Comparison of ENCODE assay signal across 18 cellular contexts in the genomic region with DNA sequence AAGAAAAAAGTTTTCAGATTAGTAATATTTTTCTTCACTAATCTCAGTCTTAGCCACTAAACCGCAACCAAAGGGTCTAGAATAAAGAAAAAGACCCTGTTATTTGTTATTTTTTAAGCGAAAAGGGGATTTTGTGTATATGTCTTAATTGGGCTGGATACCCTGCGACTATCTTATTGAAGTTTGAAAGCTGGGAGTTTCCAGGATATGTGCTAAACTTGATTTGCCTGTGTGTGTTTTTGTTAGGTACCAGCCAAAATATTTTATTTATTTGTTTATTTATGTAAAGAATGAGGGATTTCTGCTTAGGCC. TPM values are rescaled to one million over a fixed set of nuclear protein-coding genes. Genes with fewer than 3 reads are reported as not detected.
DNase-seq lines count a peak whose midpoint lies in the region; ATAC-seq, FAIRE-seq and TF ChIP-seq lines count a peak whose summit lies in the region.
"Had no signal": no experiment of that assay in that cellular context is flagged by ENCODE, and none has a peak within 500 bp of the region (broad histone marks: within the 10 kb centered on the region; RNA-seq: fewer than 3 reads in every experiment).

No MANE protein-coding gene starts in this region.

- H4K20me1 ChIP-seq in BLaER1 treated with 17β-estradiol and CSF1 and Interleukin-3, amounts not matched to agents 10 nM and 100 nM, result no peaks in the 10 kb centered on the region
- H4K20me1 ChIP-seq in OCI-LY3 (ENCODE audit: insufficient read depth, low read length) (no peaks in the 10 kb centered on the region), K562 (replicated peaks; ENCODE audit: control insufficient read depth, insufficient read depth, low read length) (no peaks in the 10 kb centered on the region)

- intact Hi-C loops in K562 (cut with micrococcal nuclease), result loop anchor here (2.0 kb wide), 1 partner anchor 25 kb away; no protein-coding TSS in a partner anchor

- in situ Hi-C loops in K562 (cut with MboI), result no loop called here

- no peaks in the 10 kb centered on the region for H3K36me3 Mint-ChIP-seq in T-helper 2 cell treated with Interferon-gamma antibody and Interleukin-4, amounts not matched to agents 5 μg/mL and 100 μg/mL, for 36 hours (ENCODE audit: low read depth)
- H3K36me3 Mint-ChIP-seq: CD14-positive monocyte; CD4-positive, alpha-beta memory T cell had no signal

- BruUV-seq in K562 (replicated peaks; lab: Mats Ljungman, UMichigan), result no TSS peak

- WGBS in K562 (ENCODE audit: insufficient coverage, low coverage, missing lambda C conversion rate), result 11% methylated on average over 3 of the region's 3 CpGs

- peaks cover 34 to 63% (median 52%) of the 10 kb centered on the region in 10 experiments for H3K4me1 ChIP-seq in BLaER1 treated with 17β-estradiol and CSF1 and Interleukin-3, amounts not matched to agents 10 nM and 100 nM
- peaks cover 73% of the 10 kb centered on the region for H3K4me1 ChIP-seq in OCI-LY3 (ENCODE audit: low read length)
- peaks cover 6 to 56% of the 10 kb centered on the region in 2 experiments; a peak in 4 of 5 replicates for H3K4me1 ChIP-seq in K562 (replicated peaks in 1 of 2; ENCODE audit: control insufficient read depth in 2 of 2, insufficient read depth in 2 of 2, low read length in 2 of 2)
- H3K4me1 ChIP-seq in thoracic aorta (ENCODE audit: control insufficient read depth in 1 of 2, low read depth in 2 of 2), result peaks cover 7 to 15% of the 10 kb centered on the region in 2 donors
- H3K4me1 ChIP-seq: HAP-1 had no signal

- TF ChIP-seq POLR2A in K562 (conservative IDR thresholded peaks at IDR 0.05), result no peak

- H2AFZ ChIP-seq in OCI-LY3 (ENCODE audit: low read depth, low read length), result no peak overlapping the region
- H2AFZ ChIP-seq in K562 (ENCODE audit: low read depth, low read length), result peak overlapping the region; percentile 73
- H2AFZ ChIP-seq: GM23248 had no signal

- no peaks in the 10 kb centered on the region for H3K36me3 ChIP-seq in BLaER1 treated with 17β-estradiol and CSF1 and Interleukin-3, amounts not matched to agents 10 nM and 100 nM
- peaks cover under 1% of the 10 kb centered on the region for H3K36me3 ChIP-seq in OCI-LY3 (replicated peaks; ENCODE audit: low read depth, low read length)
- no peaks in the 10 kb centered on the region for H3K36me3 ChIP-seq in K562 (ENCODE audit: control insufficient read depth, insufficient read depth, low read length)
- H3K36me3 ChIP-seq in thoracic aorta, result no peaks in the 10 kb centered on the region
- H3K36me3 ChIP-seq: HAP-1 had no signal

- POLR2A ChIA-PET in K562 (lab: Yijun Ruan, JAX), result interaction anchor here (0.6 to 1.3 kb wide), 7 partner anchors 9 to 36 kb away, joined by 3 to 4 read pairs (median 3); no protein-coding TSS in a partner anchor

- peaks cover 17% of the 10 kb centered on the region for H3K4me1 Mint-ChIP-seq in T-helper 2 cell treated with Interferon-gamma antibody and Interleukin-4, amounts not matched to agents 5 μg/mL and 100 μg/mL, for 36 hours (ENCODE audit: low read depth)

- no peak for FAIRE-seq in K562 (lab: Jason Lieb, UNC)

- TF ChIP-seq EP300 in K562 (IDR thresholded peaks at IDR 0.05; ENCODE audit: low read length), result no peak

- peak overlapping the region in 8 of 11 experiments; percentile 4 to 59 (median 39); a peak in 7 of 22 replicates for H3K4me2 ChIP-seq in BLaER1 treated with 17β-estradiol and CSF1 and Interleukin-3, amounts not matched to agents 10 nM and 100 nM
- H3K4me2 ChIP-seq in OCI-LY3 (ENCODE audit: low read length) (peak overlapping the region; percentile 22; the same call in 1 of the 2 replicates), K562 (ENCODE audit: insufficient read depth, low read length) (peak overlapping the region; percentile 51)

- no peak; a peak in 1 of 4 replicates for TF ChIP-seq RAD21 in K562 (CRISPR knock-in tag; conservative IDR thresholded peaks at IDR 0.05 in 1 of 2, IDR thresholded peaks at IDR 0.05 in 1 of 2)

- peak overlapping the region in 2 of 11 experiments; percentile 14 to 15; a peak in 2 of 22 replicates for H3K27ac ChIP-seq in BLaER1 treated with 17β-estradiol and CSF1 and Interleukin-3, amounts not matched to agents 10 nM and 100 nM
- peak overlapping the region; percentile 85 for H3K27ac ChIP-seq in OCI-LY3 (ENCODE audit: low read length)
- H3K27ac ChIP-seq in K562 (ENCODE audit: extremely low read depth, low read depth, low read length), result peak overlapping the region; percentile 68
- peak overlapping the region; percentile 16 to 34 for H3K27ac ChIP-seq in thoracic aorta
- H3K27ac ChIP-seq: GM23248, HL-60 had no signal

- peaks cover 0 to 37% (median 10%) of the 10 kb centered on the region in 11 experiments; a peak in 14 of 22 replicates for H3K9me3 ChIP-seq in BLaER1 treated with 17β-estradiol and CSF1 and Interleukin-3, amounts not matched to agents 10 nM and 100 nM (replicated peaks in 1 of 11)
- no peaks in the 10 kb centered on the region for H3K9me3 ChIP-seq in OCI-LY3 (ENCODE audit: insufficient read depth, low read length)
- H3K9me3 ChIP-seq in K562 (replicated peaks; ENCODE audit: control insufficient read depth, insufficient read depth, low read depth, low read length), result no peaks in the 10 kb centered on the region
- no peaks in the 10 kb centered on the region for H3K9me3 ChIP-seq in thoracic aorta
- H3K9me3 ChIP-seq: HAP-1 had no signal

- peak; percentile 4 for ATAC-seq in K562
- ATAC-seq in thoracic aorta (ENCODE audit: insufficient number of reproducible peaks, low FRiP score, low read depth), result no peak

- CTCF ChIA-PET in K562 (lab: Yijun Ruan, JAX; ENCODE audit: low intra/inter-chr PET ratio), result no interaction called here

- H3K79me2 ChIP-seq in OCI-LY3 (ENCODE audit: low read length) (no peaks in the 10 kb centered on the region), K562 (ENCODE audit: control insufficient read depth, insufficient read depth, low read length) (no peaks in the 10 kb centered on the region)

- H3K4me3 ChIP-seq in BLaER1 treated with 17β-estradiol and CSF1 and Interleukin-3, amounts not matched to agents 10 nM and 100 nM, result no peak overlapping the region
- no peak overlapping the region for H3K4me3 ChIP-seq in OCI-LY3 (ENCODE audit: low read length)
- no peak overlapping the region for H3K4me3 ChIP-seq in K562
- H3K4me3 ChIP-seq in thoracic aorta, result no peak overlapping the region
- H3K4me3 ChIP-seq: GM23248, HAP-1 had no signal

- H3K9ac ChIP-seq in BLaER1 treated with 17β-estradiol and CSF1 and Interleukin-3, amounts not matched to agents 10 nM and 100 nM, result no peak overlapping the region
- no peak overlapping the region for H3K9ac ChIP-seq in OCI-LY3 (ENCODE audit: low read length)
- peak overlapping the region in 1 of 2 experiments; percentile 44; a peak in 2 of 4 replicates for H3K9ac ChIP-seq in K562 (ENCODE audit: insufficient read depth in 1 of 2, low read depth in 2 of 2, low read length in 2 of 2)
- H3K9ac ChIP-seq: GM23248 had no signal

- no peak overlapping the region for H3K27ac Mint-ChIP-seq in T-helper 2 cell treated with Interferon-gamma antibody and Interleukin-4, amounts not matched to agents 5 μg/mL and 100 μg/mL, for 36 hours
- H3K27ac Mint-ChIP-seq: CD14-positive monocyte had no signal

- H3K9me3 Mint-ChIP-seq in T-helper 2 cell treated with Interferon-gamma antibody and Interleukin-4, amounts not matched to agents 5 μg/mL and 100 μg/mL, for 36 hours, result peaks cover 6% of the 10 kb centered on the region
- H3K9me3 Mint-ChIP-seq: CD14-positive monocyte had no signal

- no peak for DNase-seq in K562 (ENCODE audit: extremely low read depth in 1 of 4, low spot score in 3 of 4)
- DNase-seq in thoracic aorta (ENCODE audit: low spot score), result no peak
- DNase-seq in NCI-H2029 treated with DMSO at 0.1 percent for 48 hours (lab: John Stamatoyannopoulos, UW), result no peak
- DNase-seq in NCI-H510A treated with DMSO at 0.1 percent for 48 hours (lab: John Stamatoyannopoulos, UW), result no peak
- DNase-seq in T-helper 2 cell treated with Interferon-gamma antibody and Interleukin-4, amounts not matched to agents 5 μg/mL and 100 μg/mL, for 36 hours (ENCODE audit: low spot score), result no peak
- DNase-seq: CD4-positive, alpha-beta memory T cell; COR-L47; DMS 273 treated with DMSO at 0.1 percent for 48 hours; DMS53; DND-41; EL; GM23248 had no signal

- no peak for TF ChIP-seq CTCF in OCI-LY3 (IDR thresholded peaks at IDR 0.05; ENCODE audit: low read depth, low read length)
- no peak for TF ChIP-seq CTCF in K562 (IDR thresholded peaks at IDR 0.05 in 2 of 3, conservative IDR thresholded peaks at IDR 0.05 in 1 of 3; ENCODE audit: insufficient read depth in 2 of 3, low read depth in 1 of 3, low read length in 3 of 3)
- no peak for TF ChIP-seq CTCF in thoracic aorta (IDR thresholded peaks at IDR 0.05)

- no peaks in the 10 kb centered on the region for H3K27me3 Mint-ChIP-seq in T-helper 2 cell treated with Interferon-gamma antibody and Interleukin-4, amounts not matched to agents 5 μg/mL and 100 μg/mL, for 36 hours (ENCODE audit: low read depth)
- H3K27me3 Mint-ChIP-seq: B cell had no signal

- H3K9me1 ChIP-seq in K562 (ENCODE audit: control insufficient read depth, insufficient read depth, low read length), result no peaks in the 10 kb centered on the region

- H3K4me3 Mint-ChIP-seq in T-helper 2 cell treated with Interferon-gamma antibody and Interleukin-4, amounts not matched to agents 5 μg/mL and 100 μg/mL, for 36 hours, result no peak overlapping the region
- H3K4me3 Mint-ChIP-seq: B cell; CD14-positive monocyte; CD4-positive, alpha-beta memory T cell had no signal

- no peaks in the 10 kb centered on the region for H3K27me3 ChIP-seq in BLaER1 treated with 17β-estradiol and CSF1 and Interleukin-3, amounts not matched to agents 10 nM and 100 nM
- H3K27me3 ChIP-seq in OCI-LY3 (ENCODE audit: low read depth, low read length) (no peaks in the 10 kb centered on the region), K562 (ENCODE audit: control insufficient read depth in 2 of 2, insufficient read depth in 2 of 2, low read length in 2 of 2) (no peaks in the 10 kb centered on the region), thoracic aorta (replicated peaks; ENCODE audit: insufficient read depth) (no peaks in the 10 kb centered on the region)

RNA-seq across cellular contexts. Expression of gene TNFAIP3, which starts 52.4 kb away (rescaled TPM):
- 14.3 and 18.6 TPM in 2 replicates for total RNA-seq in K562 (2011; cell fraction: chromatin; rRNA removed; ENCODE audit: low replicate concordance)
- 8.0 and 9.1 TPM in 2 replicates for total RNA-seq in K562 (2011; cell fraction: nucleolus; rRNA removed)
- total RNA-seq in K562 (2011; cell fraction: nucleoplasm; rRNA removed), result 10.2 and 11.3 TPM in 2 replicates
- 5.9 and 6.2 TPM in 2 replicates for total RNA-seq in K562 (2014; rRNA removed)
- total RNA-seq in K562 (2014; rRNA removed; fragmentation: Illumina TruSeq; extraction: Trizol), result 6.5 and 6.9 TPM in 2 replicates
- 4.6 TPM in 2 replicates for total RNA-seq in K562 (2015; rRNA removed; fragmentation: Illumina TruSeq; extraction: Trizol)
- total RNA-seq in K562 (2021), result 12.5 and 17.0 TPM in 2 replicates
- polyA plus RNA-seq in K562 (2011; rRNA removed), result 6.4 and 11.8 TPM in 2 replicates
- polyA plus RNA-seq in K562 (2011; cell fraction: cytosol; rRNA removed), result 2.5 and 5.0 TPM in 2 replicates
- 21.1 and 33.6 TPM in 2 replicates for polyA plus RNA-seq in K562 (2011; cell fraction: nucleus; rRNA removed)
- 5.7 and 26.6 TPM in 2 replicates for polyA plus RNA-seq in K562 (2012)
- polyA plus RNA-seq in K562 (2014; fragmentation: Illumina TruSeq; extraction: Trizol), result 9.8 and 11.5 TPM in 2 replicates
- polyA plus RNA-seq in K562 (2014; fragmentation: Nextera tagmentation; extraction: Ambion mirVana), result 1 to 10 TPM in 1 of 2 experiments, under 1 TPM in 1; 0.79 to 1.3 TPM
- polyA plus RNA-seq in K562 (2014; rRNA removed), result 9.2 and 9.5 TPM in 2 replicates
- polyA minus RNA-seq in K562 (2011; rRNA and poly(A)+ RNA removed), result 5.4 and 11.3 TPM in 2 replicates
- 2.9 and 4.6 TPM in 2 replicates for polyA minus RNA-seq in K562 (2011; cell fraction: cytosol; rRNA and poly(A)+ RNA removed)
- polyA minus RNA-seq in K562 (2011; cell fraction: nucleus; rRNA and poly(A)+ RNA removed), result 6.7 and 20.5 TPM in 2 replicates
- total RNA-seq in thoracic aorta, result 10 to 100 TPM; 21.9 to 26.3 TPM
